ENCODE assay signal across 8 cellular contexts in genomic region chr1:186304982-186305949, GRCh38. TPM values are rescaled to one million over a fixed set of nuclear protein-coding genes. Genes with fewer than 3 reads are reported as not detected.
A peak's percentile ranks its signal among the peaks of the same experiment; 100 is the strongest.
DNase-seq lines count a peak whose midpoint lies in the region; ATAC-seq and TF ChIP-seq lines count a peak whose summit lies in the region.

No MANE protein-coding gene starts in this region.

- 55% methylated on average over 6 of the region's 6 CpGs for WGBS in suprapubic skin

- no peak for TF ChIP-seq POLR2A in suprapubic skin (IDR thresholded peaks at IDR 0.05)

- no peak overlapping the region for H3K4me3 ChIP-seq in KMS-11 (IDR thresholded peaks at IDR 0.05; ENCODE audit: insufficient read depth, low read depth, low read length)
- no peak overlapping the region for H3K4me3 ChIP-seq in suprapubic skin

- TF ChIP-seq CTCF in KMS-11 (conservative IDR thresholded peaks at IDR 0.05; ENCODE audit: low read depth, low read length) (peak; percentile 81), suprapubic skin (IDR thresholded peaks at IDR 0.05) (peak in 1 of 2 donors; percentile 41)

- no peaks in the 10 kb centered on the region for H3K27me3 Mint-ChIP-seq in activated naive CD4-positive, alpha-beta T cell treated with anti-CD3 and anti-CD28 coated beads, Interleukin-2, amount 50 U/mL, for 24 hours

- no peak for DNase-seq in activated naive CD4-positive, alpha-beta T cell treated with anti-CD3 and anti-CD28 coated beads, Interleukin-2, amount 50 U/mL, for 16 hours
- DNase-seq in UCSD-AML1 (lab: John Stamatoyannopoulos, UW; ENCODE audit: unreplicated experiment) (peak; percentile 7), hepatic stellate cell (ENCODE audit: low spot score) (peak; percentile 43), suprapubic skin (ENCODE audit: low spot score in 2 of 2) (no peak)
- DNase-seq in stimulated activated CD4-positive, alpha-beta T cell treated with anti-CD3 and anti-CD28 coated beads, Interleukin-12 subunit alpha, Interleukin-12 subunit beta, amount 100 ng/mL, for 4 hours, result no peak

- H3K9ac ChIP-seq in KMS-11, result no peak overlapping the region

- H3K4me2 ChIP-seq in KMS-11, result no peak overlapping the region

- no peak for TF ChIP-seq EP300 in suprapubic skin (IDR thresholded peaks at IDR 0.05)

- H3K79me2 ChIP-seq in KMS-11 (ENCODE audit: insufficient read depth, low read depth), result no peaks in the 10 kb centered on the region

- H3K27ac ChIP-seq in KMS-11, result no peak overlapping the region
- H3K27ac ChIP-seq in suprapubic skin, result no peak overlapping the region

- peak; percentile 84 for ATAC-seq in GM21619 (IDR thresholded peaks at IDR 0.05; ENCODE audit: unreplicated experiment)

- H3K9me3 ChIP-seq in suprapubic skin, result no peaks in the 10 kb centered on the region

- no peak overlapping the region for H2AFZ ChIP-seq in KMS-11 (ENCODE audit: low read depth)

- no peaks in the 10 kb centered on the region for H3K9me3 Mint-ChIP-seq in activated naive CD4-positive, alpha-beta T cell treated with anti-CD3 and anti-CD28 coated beads, Interleukin-2, amount 50 U/mL, for 24 hours

- H3K36me3 ChIP-seq in KMS-11 (ENCODE audit: insufficient read depth) (no peaks in the 10 kb centered on the region), suprapubic skin (no peaks in the 10 kb centered on the region)

- no peaks in the 10 kb centered on the region for H3K4me1 ChIP-seq in KMS-11 (ENCODE audit: low read depth, poor library complexity, severe bottlenecking)
- H3K4me1 ChIP-seq in suprapubic skin, result peaks cover 6% of the 10 kb centered on the region

- H3K27ac Mint-ChIP-seq in activated naive CD4-positive, alpha-beta T cell treated with anti-CD3 and anti-CD28 coated beads, Interleukin-2, amount 50 U/mL, for 24 hours, result peak overlapping the region; percentile 98

- H3K36me3 Mint-ChIP-seq in activated naive CD4-positive, alpha-beta T cell treated with anti-CD3 and anti-CD28 coated beads, Interleukin-2, amount 50 U/mL, for 24 hours, result peaks cover 8% of the 10 kb centered on the region

- no peaks in the 10 kb centered on the region for H4K20me1 ChIP-seq in KMS-11 (ENCODE audit: insufficient read depth)

- H3K27me3 ChIP-seq in KMS-11 (ENCODE audit: insufficient read depth, low read depth), result no peaks in the 10 kb centered on the region
- H3K27me3 ChIP-seq in suprapubic skin, result no peaks in the 10 kb centered on the region

- H3K4me3 Mint-ChIP-seq in activated naive CD4-positive, alpha-beta T cell treated with anti-CD3 and anti-CD28 coated beads, Interleukin-2, amount 50 U/mL, for 24 hours, result peak overlapping the region; percentile 51

- H3K4me1 Mint-ChIP-seq in activated naive CD4-positive, alpha-beta T cell treated with anti-CD3 and anti-CD28 coated beads, Interleukin-2, amount 50 U/mL, for 24 hours, result peaks cover 60% of the 10 kb centered on the region

RNA-seq across cellular contexts. Expression of gene PRG4, which starts 9.2 kb away (rescaled TPM):
- 1 to 10 TPM in 1 of 4 donors, under 1 TPM in 3; 0.19 to 1.5 (median 0.50) TPM for total RNA-seq in suprapubic skin

Comparison
In these comparisons a context has a peak if more than half of its experiments do, and no peak if none do; other contexts are left out.
1. DNase-seq: peak in UCSD-AML1 (single experiment) and hepatic stellate cell (single experiment); none in activated naive CD4-positive, alpha-beta T cell treated with anti-CD3 and anti-CD28 coated beads, Interleukin-2, amount 50 U/mL, for 16 hours (single experiment), suprapubic skin (0 of 2) and stimulated activated CD4-positive, alpha-beta T cell treated with anti-CD3 and anti-CD28 coated beads, Interleukin-12 subunit alpha, Interleukin-12 subunit beta, amount 100 ng/mL, for 4 hours (single experiment).